In the genomic region with DNA sequence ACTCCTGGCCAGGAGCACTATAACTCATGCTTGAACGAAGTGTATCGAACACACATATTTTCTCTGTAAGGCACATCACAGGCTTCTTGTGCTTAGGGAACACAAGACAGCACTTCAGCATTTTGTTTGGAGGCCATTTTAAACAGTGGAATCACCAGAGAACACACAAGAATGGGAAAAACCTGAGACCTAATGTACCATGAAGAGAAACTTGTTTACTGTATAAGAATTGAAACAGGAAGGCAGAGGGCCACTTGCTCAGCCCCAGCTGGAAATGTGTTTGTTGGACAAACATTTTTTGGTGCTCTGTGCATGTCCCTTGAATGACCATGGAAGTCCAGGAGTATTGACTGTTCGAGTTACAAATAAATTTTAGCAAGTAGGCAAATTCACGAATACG, we compare ENCODE assay signal across 12 cellular contexts. TPM values are rescaled to one million over a fixed set of nuclear protein-coding genes. Genes with fewer than 3 reads are reported as not detected.
DNase-seq lines count a peak whose midpoint lies in the region; ATAC-seq, FAIRE-seq and TF ChIP-seq lines count a peak whose summit lies in the region.
"Had no signal": no experiment of that assay in that cellular context is flagged by ENCODE, and none has a peak within 500 bp of the region (broad histone marks: within the 10 kb centered on the region; RNA-seq: fewer than 3 reads in every experiment).

No MANE protein-coding gene starts in this region.

- H3K27ac Mint-ChIP-seq in nephron progenitor cell: peak overlapping the region; percentile 93
- H3K27ac Mint-ChIP-seq in activated CD4-positive, alpha-beta T cell treated with anti-CD3 and anti-CD28 coated beads, Interleukin-2, amount 10 ng/mL, durations not matched to agents 7 days and 5 days: no peak overlapping the region
- H3K27ac Mint-ChIP-seq: activated CD8-positive, alpha-beta T cell treated with anti-CD3 and anti-CD28 coated beads for 36 hours; activated T-helper 17 cell treated with anti-CD3 and anti-CD28 coated beads, Interleukin-2, amount 50 U/mL, for 72 hours had no signal

- no peaks in the 10 kb centered on the region for H3K9me3 Mint-ChIP-seq in nephron progenitor cell
- H3K9me3 Mint-ChIP-seq in activated CD4-positive, alpha-beta T cell treated with anti-CD3 and anti-CD28 coated beads, Interleukin-2, amount 10 ng/mL, durations not matched to agents 7 days and 5 days: no peaks in the 10 kb centered on the region
- H3K9me3 Mint-ChIP-seq: activated CD8-positive, alpha-beta T cell treated with anti-CD3 and anti-CD28 coated beads for 36 hours; activated T-helper 17 cell treated with anti-CD3 and anti-CD28 coated beads, Interleukin-2, amount 50 U/mL, for 72 hours had no signal

- TF ChIP-seq CTCF in nephron progenitor cell (IDR thresholded peaks at IDR 0.05): no peak

- CTCF ChIA-PET in activated CD4-positive, alpha-beta T cell treated with anti-CD3 and anti-CD28 coated beads, Interleukin-2, amount 10 ng/mL, durations not matched to agents 7 days and 5 days (lab: Charles Lee): no interaction called here

- H3K27me3 Mint-ChIP-seq in nephron progenitor cell (ENCODE audit: low read depth, poor library complexity): no peaks in the 10 kb centered on the region
- no peaks in the 10 kb centered on the region for H3K27me3 Mint-ChIP-seq in activated CD4-positive, alpha-beta T cell treated with anti-CD3 and anti-CD28 coated beads, Interleukin-2, amount 10 ng/mL, durations not matched to agents 7 days and 5 days
- H3K27me3 Mint-ChIP-seq: activated CD8-positive, alpha-beta T cell treated with anti-CD3 and anti-CD28 coated beads for 36 hours; activated T-helper 17 cell treated with anti-CD3 and anti-CD28 coated beads, Interleukin-2, amount 50 U/mL, for 72 hours had no signal

- ATAC-seq in GM18909 (IDR thresholded peaks at IDR 0.05; ENCODE audit: poor library complexity, unreplicated experiment): peak; percentile 49
- peak; percentile 48 for ATAC-seq in GM21737 (IDR thresholded peaks at IDR 0.05; ENCODE audit: unreplicated experiment)
- ATAC-seq: activated CD8-positive, alpha-beta T cell treated with anti-CD3 and anti-CD28 coated beads for 36 hours; activated T-helper 17 cell treated with anti-CD3 and anti-CD28 coated beads, Interleukin-2, amount 50 U/mL, for 72 hours had no signal

- peaks cover 31% of the 10 kb centered on the region for H3K4me1 Mint-ChIP-seq in nephron progenitor cell
- H3K4me1 Mint-ChIP-seq in activated CD4-positive, alpha-beta T cell treated with anti-CD3 and anti-CD28 coated beads, Interleukin-2, amount 10 ng/mL, durations not matched to agents 7 days and 5 days: peaks cover 2% of the 10 kb centered on the region

- no peak overlapping the region for H3K4me3 Mint-ChIP-seq in nephron progenitor cell
- H3K4me3 Mint-ChIP-seq in activated CD4-positive, alpha-beta T cell treated with anti-CD3 and anti-CD28 coated beads, Interleukin-2, amount 10 ng/mL, durations not matched to agents 7 days and 5 days: no peak overlapping the region
- H3K4me3 Mint-ChIP-seq: activated CD8-positive, alpha-beta T cell treated with anti-CD3 and anti-CD28 coated beads for 36 hours; activated T-helper 17 cell treated with anti-CD3 and anti-CD28 coated beads, Interleukin-2, amount 50 U/mL, for 72 hours had no signal

- DNase-seq in NAMALWA (ENCODE audit: low spot score): peak; percentile 75
- DNase-seq in nephron progenitor cell: no peak
- DNase-seq in NCI-H748 (lab: John Stamatoyannopoulos, UW; ENCODE audit: unreplicated experiment): no peak
- DNase-seq in activated CD4-positive, alpha-beta T cell treated with anti-CD3 and anti-CD28 coated beads, Interleukin-2, amount 10 ng/mL, durations not matched to agents 7 days and 5 days: no peak
- DNase-seq in RCC 7860 (ENCODE audit: low spot score): no peak
- DNase-seq: activated CD8-positive, alpha-beta T cell treated with anti-CD3 and anti-CD28 coated beads for 36 hours; dermis blood vessel endothelial cell; stimulated activated naive CD4-positive, alpha-beta T cell had no signal

- H3K36me3 Mint-ChIP-seq in nephron progenitor cell (ENCODE audit: low read depth): peaks cover 6% of the 10 kb centered on the region
- no peaks in the 10 kb centered on the region for H3K36me3 Mint-ChIP-seq in activated CD4-positive, alpha-beta T cell treated with anti-CD3 and anti-CD28 coated beads, Interleukin-2, amount 10 ng/mL, durations not matched to agents 7 days and 5 days (ENCODE audit: low read depth)

- POLR2A ChIA-PET in activated CD4-positive, alpha-beta T cell treated with anti-CD3 and anti-CD28 coated beads, Interleukin-2, amount 10 ng/mL, durations not matched to agents 7 days and 5 days (lab: Charles Lee): no interaction called here

- FAIRE-seq in RCC 7860 (lab: Jason Lieb, UNC): no peak
- FAIRE-seq: TTC549 had no signal

RNA-seq across cellular contexts. Expression of gene RAPGEF2, which starts 47.5 kb away (rescaled TPM):
- total RNA-seq in activated CD4-positive, alpha-beta T cell treated with anti-CD3 and anti-CD28 coated beads, Interleukin-2, amount 10 ng/mL, durations not matched to agents 7 days and 5 days: 10 to 100 TPM; 15.8 to 20.4 TPM
